Comparison of ENCODE assay signal across 9 cellular contexts in genomic region chr11:32830413-32830738, GRCh38. TPM values are rescaled to one million over a fixed set of nuclear protein-coding genes. Genes with fewer than 3 reads are reported as not detected.
DNase-seq lines count a peak whose midpoint lies in the region; ATAC-seq, FAIRE-seq and TF ChIP-seq lines count a peak whose summit lies in the region.
"Had no signal": no experiment of that assay in that cellular context is flagged by ENCODE, and none has a peak within 500 bp of the region (broad histone marks: within the 10 kb centered on the region; RNA-seq: fewer than 3 reads in every experiment).

No MANE protein-coding gene starts in this region.

- DNase-seq in A549 (ENCODE audit: low read depth in 1 of 2, low spot score in 1 of 2): peak in 1 of 2 experiments; percentile 58
- peak; percentile 28 for DNase-seq in GM19239 (ENCODE audit: insufficient read length, low spot score)
- DNase-seq in NB4 (ENCODE audit: low read depth): peak; percentile 82
- DNase-seq in coronary artery (ENCODE audit: low spot score): no peak
- DNase-seq in dermis blood vessel endothelial cell: no peak
- DNase-seq in endothelial cell (ENCODE audit: low spot score): no peak
- no peak for DNase-seq in NK-92 treated with Interleukin-12 subunit alpha and Interleukin-12 subunit beta, amount 100 ng/mL, for 24 hours (lab: John Stamatoyannopoulos, UW)

- FAIRE-seq in A549 (lab: Jason Lieb, UNC): no peak
- FAIRE-seq in GM19239 (lab: Jason Lieb, UNC): peak; percentile 86
- FAIRE-seq: frontal cortex had no signal

- H3K36me3 ChIP-seq in mesodermal cell (ENCODE audit: control insufficient read depth, insufficient read depth, low read length): no peaks in the 10 kb centered on the region

- H3K9me3 ChIP-seq in A549 (no peaks in the 10 kb centered on the region), mesodermal cell (ENCODE audit: control insufficient read depth, low read length) (no peaks in the 10 kb centered on the region)

- H3K4me3 Mint-ChIP-seq in endothelial cell (ENCODE audit: unreplicated experiment): no peak overlapping the region

- H3K27ac Mint-ChIP-seq in endothelial cell (ENCODE audit: unreplicated experiment): no peak overlapping the region

- POLR2A ChIA-PET in A549 (lab: Yijun Ruan, JAX): no interaction called here

- H3K27me3 Mint-ChIP-seq in endothelial cell (ENCODE audit: unreplicated experiment): peaks cover 1% of the 10 kb centered on the region

- peak; percentile 44 to 70; a peak in 4 of 6 replicates for ATAC-seq in A549

- H3K4me3 ChIP-seq in A549 (peak overlapping the region; percentile 76), NB4 (ENCODE audit: low read depth, low read length) (peak overlapping the region; percentile 62), coronary artery (peak overlapping the region; percentile 80), mesodermal cell (ENCODE audit: extremely low read depth, insufficient read depth, low read length, poor library complexity, severe bottlenecking) (peak overlapping the region; percentile 45)

- WGBS in A549 (ENCODE audit: missing lambda C conversion rate): 17% methylated on average over 6 of the region's 6 CpGs
- 57 to 77% methylated on average over 2 to 3 of the region's 6 CpGs for WGBS in mesodermal cell (ENCODE audit: insufficient coverage in 2 of 2), 2 experiments

- TF ChIP-seq CTCF in A549 (IDR thresholded peaks at IDR 0.05): no peak
- TF ChIP-seq CTCF in NB4 (IDR thresholded peaks at IDR 0.05; ENCODE audit: low read depth, low read length): no peak
- TF ChIP-seq CTCF in coronary artery (IDR thresholded peaks at IDR 0.05): no peak
- no peak for TF ChIP-seq CTCF in endothelial cell (IDR thresholded peaks at IDR 0.05; ENCODE audit: unreplicated experiment)

- H3K9me3 Mint-ChIP-seq in endothelial cell (ENCODE audit: unreplicated experiment): no peaks in the 10 kb centered on the region

- H3K27ac ChIP-seq in A549 (peak overlapping the region in 1 of 2 experiments; percentile 82; a peak in 3 of 6 replicates), coronary artery (no peak overlapping the region), mesodermal cell (ENCODE audit: low read depth, low read length, severe bottlenecking) (no peak overlapping the region)

- H3K4me1 Mint-ChIP-seq in endothelial cell (ENCODE audit: unreplicated experiment): no peaks in the 10 kb centered on the region

- no peaks in the 10 kb centered on the region for H3K36me3 Mint-ChIP-seq in endothelial cell (ENCODE audit: low read depth, unreplicated experiment)

- CTCF ChIA-PET in A549 (lab: Yijun Ruan, JAX): interaction anchor here (0.6 kb wide), 1 partner anchor 79 kb away, joined by 3 read pairs; no protein-coding TSS in a partner anchor

- H3K4me1 ChIP-seq in A549 (peaks cover 10% of the 10 kb centered on the region; the same call in 2 of the 3 replicates), mesodermal cell (ENCODE audit: control insufficient read depth, insufficient read depth, low read length, poor library complexity, severe bottlenecking) (no peaks in the 10 kb centered on the region)

- TF ChIP-seq RAD21 in A549 (conservative IDR thresholded peaks at IDR 0.05 in 1 of 2, IDR thresholded peaks at IDR 0.05 in 1 of 2): no peak

- no peak for TF ChIP-seq EP300 in A549 (IDR thresholded peaks at IDR 0.05)

- H3K4me2 ChIP-seq in A549: peak overlapping the region; percentile 88

- no peak for TF ChIP-seq POLR2A in A549 (IDR thresholded peaks at IDR 0.05; ENCODE audit: low read length)
- peak; percentile 42 for TF ChIP-seq POLR2A in NB4 (IDR thresholded peaks at IDR 0.05; ENCODE audit: extremely low read depth, insufficient read length)

TF ChIP-seq in A549, 52 proteins besides CTCF, POLR2A, EP300 and RAD21:
- TF ChIP-seq KDM5A (IDR thresholded peaks at IDR 0.05): no peak
- peak; percentile 26 for TF ChIP-seq MAFK (IDR thresholded peaks at IDR 0.05; ENCODE audit: partially characterized antibody)
- TF ChIP-seq CEBPB (IDR thresholded peaks at IDR 0.05): peak; percentile 95 to 98
- TF ChIP-seq HOXB5 (CRISPR knock-in tag; IDR thresholded peaks at IDR 0.05): no peak
- TF ChIP-seq RFX5 (IDR thresholded peaks at IDR 0.05): no peak
- TF ChIP-seq JUN (IDR thresholded peaks at IDR 0.05): no peak
- TF ChIP-seq PHF8 (IDR thresholded peaks at IDR 0.05; ENCODE audit: borderline replicate concordance, low read depth): no peak

RNA-seq across cellular contexts. Expression of gene PRRG4, which starts 0.6 kb away (rescaled TPM):
- 0.83 and 0.85 TPM in 2 replicates for polyA plus RNA-seq in A549 (2011; rRNA removed)
- polyA plus RNA-seq in A549 (2012; cell fraction: cytosol; rRNA removed): 0.12 and 0.19 TPM in 2 replicates
- 0.04 and 0.07 TPM in 2 replicates for polyA plus RNA-seq in A549 (2012; cell fraction: nucleus; rRNA removed)
- 0.72 to 1.4 TPM (median 1.3 TPM) in 3 replicates for polyA plus RNA-seq in A549 (2017; fragmentation: RNase III; extraction: RNeasy Plus Mini Kit Qiagen cat#74134 plus additional on column Dnase treatment)
- polyA minus RNA-seq in A549 (2011; rRNA and poly(A)+ RNA removed): 0.58 and 0.79 TPM in 2 replicates
- 0.33 TPM for polyA plus RNA-seq in mesodermal cell (2013, experiment 1 of 2)
- polyA plus RNA-seq in mesodermal cell (2013, experiment 2 of 2): 0.30 TPM
- total RNA-seq in dermis blood vessel endothelial cell: 1.2 and 1.3 TPM in 2 replicates
- not detected for total RNA-seq in endothelial cell (ENCODE audit: unreplicated experiment)

RNA-seq across cellular contexts. Expression of gene CCDC73, which starts 35.9 kb away (rescaled TPM):
- polyA plus RNA-seq in A549 (2011; rRNA removed): 0.03 TPM in 2 replicates
- not detected in 2 replicates for polyA plus RNA-seq in A549 (2012; cell fraction: cytosol; rRNA removed)
- polyA plus RNA-seq in A549 (2012; cell fraction: nucleus; rRNA removed): not detected in 2 replicates
- polyA plus RNA-seq in A549 (2017; fragmentation: RNase III; extraction: RNeasy Plus Mini Kit Qiagen cat#74134 plus additional on column Dnase treatment): 0.03 TPM in 1 of 3 replicates, not detected in the others
- polyA minus RNA-seq in A549 (2011; rRNA and poly(A)+ RNA removed): not detected in 2 replicates
- polyA plus RNA-seq in mesodermal cell (2013, experiment 1 of 2): not detected
- not detected for polyA plus RNA-seq in mesodermal cell (2013, experiment 2 of 2)
- 0.09 TPM in 1 of 2 replicates, not detected in the other for total RNA-seq in dermis blood vessel endothelial cell
- not detected for total RNA-seq in endothelial cell (ENCODE audit: unreplicated experiment)
- total RNA-seq: frontal cortex had no signal

Comparison
In these comparisons a context has a peak if more than half of its experiments do, and no peak if none do; other contexts are left out.
1. DNase-seq: peak in GM19239 (single experiment) and NB4 (single experiment); none in coronary artery (single experiment), dermis blood vessel endothelial cell (single experiment), endothelial cell (single experiment) and NK-92 treated with Interleukin-12 subunit alpha and Interleukin-12 subunit beta, amount 100 ng/mL, for 24 hours (single experiment).
2. Peak in every context shown above with its lines, with median percentiles within 50 percentile points of each other: H3K4me3 ChIP-seq.